ENCODE assay signal across 8 cellular contexts in the genomic region with DNA sequence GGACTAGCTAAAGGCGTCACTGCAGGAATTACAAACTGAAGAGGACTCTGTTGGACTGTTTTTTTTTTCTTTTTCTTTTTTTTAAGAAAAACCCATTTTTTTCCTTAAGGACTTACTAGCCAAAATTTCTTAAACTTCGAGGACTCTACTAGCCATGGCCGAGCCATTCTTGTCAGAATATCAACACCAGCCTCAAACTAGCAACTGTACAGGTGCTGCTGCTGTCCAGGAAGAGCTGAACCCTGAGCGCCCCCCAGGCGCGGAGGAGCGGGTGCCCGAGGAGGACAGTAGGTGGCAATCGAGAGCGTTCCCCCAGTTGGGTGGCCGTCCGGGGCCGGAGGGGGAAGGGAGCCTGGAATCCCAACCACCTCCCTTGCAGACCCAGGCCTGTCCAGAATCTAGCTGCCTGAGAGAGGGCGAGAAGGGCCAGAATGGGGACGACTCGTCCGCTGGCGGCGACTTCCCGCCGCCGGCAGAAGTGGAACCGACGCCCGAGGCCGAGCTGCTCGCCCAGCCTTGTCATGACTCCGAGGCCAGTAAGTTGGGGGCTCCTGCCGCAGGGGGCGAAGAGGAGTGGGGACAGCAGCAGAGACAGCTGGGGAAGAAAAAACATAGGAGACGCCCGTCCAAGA. TPM values are rescaled to one million over a fixed set of nuclear protein-coding genes. Genes with fewer than 3 reads are reported as not detected.
DNase-seq lines count a peak whose midpoint lies in the region; ATAC-seq and TF ChIP-seq lines count a peak whose summit lies in the region.

No MANE protein-coding gene starts in this region.

- peak; percentile 21 for ATAC-seq in HG03442 (IDR thresholded peaks at IDR 0.05; ENCODE audit: unreplicated experiment)
- ATAC-seq in GM18511 (IDR thresholded peaks at IDR 0.05; ENCODE audit: unreplicated experiment): no peak

- H3K4me3 ChIP-seq in duodenal mucosa (ENCODE audit: low read depth in 1 of 2, low read length in 2 of 2) (peak overlapping the region; percentile 82 to 97), liver (ENCODE audit: low read depth in 1 of 3, low read length in 3 of 3) (peak overlapping the region; percentile 67 to 92 (median 92))

- peak; percentile 74 to 75 for TF ChIP-seq RAD21 in liver (IDR thresholded peaks at IDR 0.05)

- H3K27ac ChIP-seq in duodenal mucosa (ENCODE audit: low read depth, low read length) (peak overlapping the region; percentile 89), liver (ENCODE audit: low read depth in 1 of 2, low read length in 2 of 2) (peak overlapping the region; percentile 91 to 95)

- H3K27ac Mint-ChIP-seq in activated CD4-positive, alpha-beta memory T cell treated with anti-CD3 and anti-CD28 coated beads, Interleukin-2, amount 10 ng/mL, durations not matched to agents 7 days and 5 days: peak overlapping the region; percentile 98

- WGBS in liver: under 1% methylated on average over 32 of the region's 32 CpGs

- H3K36me3 ChIP-seq in ES-I3 (ENCODE audit: insufficient read depth, low read length) (no peaks in the 10 kb centered on the region), duodenal mucosa (ENCODE audit: control insufficient read depth in 1 of 2, insufficient read depth in 2 of 2, low read length in 2 of 2) (no peaks in the 10 kb centered on the region), liver (ENCODE audit: control insufficient read depth in 4 of 4, insufficient read depth in 3 of 4, low read depth in 1 of 4, low read length in 3 of 4) (no peaks in the 10 kb centered on the region)

- peaks cover 43% of the 10 kb centered on the region for H3K4me1 Mint-ChIP-seq in activated CD4-positive, alpha-beta memory T cell treated with anti-CD3 and anti-CD28 coated beads, Interleukin-2, amount 10 ng/mL, durations not matched to agents 7 days and 5 days

- no peaks in the 10 kb centered on the region for H3K27me3 ChIP-seq in duodenal mucosa (ENCODE audit: control insufficient read depth in 1 of 2, insufficient read depth in 2 of 2, low read length in 2 of 2)
- H3K27me3 ChIP-seq in liver (ENCODE audit: control insufficient read depth in 4 of 4, insufficient read depth in 4 of 4, low read length in 3 of 4): no peaks in the 10 kb centered on the region

- H3K9me3 ChIP-seq in ES-I3 (ENCODE audit: control insufficient read depth, insufficient read depth, low read length) (no peaks in the 10 kb centered on the region), duodenal mucosa (ENCODE audit: control insufficient read depth in 1 of 2, low read length in 2 of 2) (no peaks in the 10 kb centered on the region), liver (ENCODE audit: control insufficient read depth in 4 of 4, low read length in 3 of 4) (no peaks in the 10 kb centered on the region)

- DNase-seq in NCI-H82 (lab: John Stamatoyannopoulos, UW): peak; percentile 91
- DNase-seq in activated CD4-positive, alpha-beta memory T cell treated with anti-CD3 and anti-CD28 coated beads, Interleukin-2, amount 10 ng/mL, durations not matched to agents 7 days and 5 days: peak; percentile 81
- DNase-seq in stimulated activated CD4-positive, alpha-beta T cell treated with anti-CD3 and anti-CD28 coated beads, Interleukin-4, amount 100 ng/mL, for 48 hours (ENCODE audit: low read depth in 2 of 2): peak; percentile 61 to 69

- TF ChIP-seq CTCF in liver (IDR thresholded peaks at IDR 0.05; ENCODE audit: low read depth, low read length, missing input control): peak; percentile 78

- CTCF ChIA-PET in activated CD4-positive, alpha-beta memory T cell treated with anti-CD3 and anti-CD28 coated beads, Interleukin-2, amount 10 ng/mL, durations not matched to agents 7 days and 5 days (lab: Charles Lee): interaction anchor here (0.8 to 11.2 kb wide), 22 partner anchors 12 to 945 kb away, joined by 3 to 347 read pairs (median 5); partner anchors contain the start of genes ACBD4, HEXIM2 and PLCD3

- no peaks in the 10 kb centered on the region for H3K9me3 Mint-ChIP-seq in activated CD4-positive, alpha-beta memory T cell treated with anti-CD3 and anti-CD28 coated beads, Interleukin-2, amount 10 ng/mL, durations not matched to agents 7 days and 5 days

- H3K9ac ChIP-seq in ES-I3 (ENCODE audit: low read depth, low read length) (peak overlapping the region; percentile 85), duodenal mucosa (ENCODE audit: low read depth in 1 of 2, low read length in 2 of 2) (peak overlapping the region; percentile 86 to 96), liver (ENCODE audit: low read depth in 1 of 2, low read length in 2 of 2) (peak overlapping the region; percentile 89 to 98)

- H3K27me3 Mint-ChIP-seq in activated CD4-positive, alpha-beta memory T cell treated with anti-CD3 and anti-CD28 coated beads, Interleukin-2, amount 10 ng/mL, durations not matched to agents 7 days and 5 days: no peaks in the 10 kb centered on the region

- H3K4me3 Mint-ChIP-seq in activated CD4-positive, alpha-beta memory T cell treated with anti-CD3 and anti-CD28 coated beads, Interleukin-2, amount 10 ng/mL, durations not matched to agents 7 days and 5 days: peak overlapping the region; percentile 97

- POLR2A ChIA-PET in activated CD4-positive, alpha-beta memory T cell treated with anti-CD3 and anti-CD28 coated beads, Interleukin-2, amount 10 ng/mL, durations not matched to agents 7 days and 5 days (lab: Charles Lee): interaction anchor here (0.6 to 6.6 kb wide), 31 partner anchors 8 to 1026 kb away, joined by 3 to 470 read pairs (median 7); partner anchors contain the start of genes ACBD4, DCAKD, EFTUD2 and FMNL1

- peaks cover 29% of the 10 kb centered on the region for H3K36me3 Mint-ChIP-seq in activated CD4-positive, alpha-beta memory T cell treated with anti-CD3 and anti-CD28 coated beads, Interleukin-2, amount 10 ng/mL, durations not matched to agents 7 days and 5 days (ENCODE audit: low read depth)

- H3K4me1 ChIP-seq in ES-I3 (ENCODE audit: insufficient read depth, low read length) (peaks cover 8% of the 10 kb centered on the region; the same call in 1 of the 2 replicates), duodenal mucosa (ENCODE audit: control insufficient read depth in 1 of 2, insufficient read depth in 2 of 2, low read length in 2 of 2) (peaks cover 37 to 39% of the 10 kb centered on the region in 2 donors), liver (ENCODE audit: control insufficient read depth in 4 of 4, insufficient read depth in 4 of 4, low read length in 3 of 4) (peaks cover 3 to 49% (median 37%) of the 10 kb centered on the region in 4 donors)

TF ChIP-seq in liver, 16 proteins besides CTCF, POLR2A, EP300 and RAD21:
- TF ChIP-seq, protein P1, sequence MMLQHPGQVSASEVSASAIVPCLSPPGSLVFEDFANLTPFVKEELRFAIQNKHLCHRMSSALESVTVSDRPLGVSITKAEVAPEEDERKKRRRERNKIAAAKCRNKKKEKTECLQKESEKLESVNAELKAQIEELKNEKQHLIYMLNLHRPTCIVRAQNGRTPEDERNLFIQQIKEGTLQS (IDR thresholded peaks at IDR 0.05): peak; percentile 4
- TF ChIP-seq TAF1 (conservative IDR thresholded peaks at IDR 0.05) (peak; percentile 55), HNF4A (conservative IDR thresholded peaks at IDR 0.05) (peak in 1 of 2 donors; percentile 26), RXRA (IDR thresholded peaks at IDR 0.05) (peak in 1 of 2 donors; percentile 45), FOXA2 (IDR thresholded peaks at IDR 0.05) (no peak)

RNA-seq across cellular contexts. Expression of gene HEXIM1, which starts 0.9 kb away (rescaled TPM):
- total RNA-seq in activated CD4-positive, alpha-beta memory T cell treated with anti-CD3 and anti-CD28 coated beads, Interleukin-2, amount 10 ng/mL, durations not matched to agents 7 days and 5 days: 10 to 100 TPM; 35.0 to 35.8 TPM
- total RNA-seq in liver: 10 to 100 TPM; 13.4 to 14.3 TPM
- 10 to 100 TPM in 1 of 2 donors, 1 to 10 TPM in 1; 7.4 to 11.3 TPM for polyA plus RNA-seq in liver

RNA-seq across cellular contexts. Expression of gene HEXIM2, which starts 12.5 kb away (rescaled TPM):
- 1 to 10 TPM; 6.5 to 8.0 TPM for total RNA-seq in activated CD4-positive, alpha-beta memory T cell treated with anti-CD3 and anti-CD28 coated beads, Interleukin-2, amount 10 ng/mL, durations not matched to agents 7 days and 5 days
- total RNA-seq in liver: 1 to 10 TPM; 3.5 to 4.8 TPM
- polyA plus RNA-seq in liver: 10 to 100 TPM in 1 of 2 donors, 1 to 10 TPM in 1; 6.1 to 10.7 TPM

RNA-seq across cellular contexts. Expression of gene ACBD4, which starts 13.7 kb away (rescaled TPM):
- total RNA-seq in activated CD4-positive, alpha-beta memory T cell treated with anti-CD3 and anti-CD28 coated beads, Interleukin-2, amount 10 ng/mL, durations not matched to agents 7 days and 5 days: 10 to 100 TPM; 15.0 to 17.8 TPM
- 10 to 100 TPM in 1 of 2 donors, 1 to 10 TPM in 1; 4.4 to 51.4 TPM for total RNA-seq in liver
- polyA plus RNA-seq in liver: 10 to 100 TPM; 43.2 to 46.5 TPM

RNA-seq across cellular contexts. Expression of gene PLCD3, which starts 16.8 kb away (rescaled TPM):
- total RNA-seq in activated CD4-positive, alpha-beta memory T cell treated with anti-CD3 and anti-CD28 coated beads, Interleukin-2, amount 10 ng/mL, durations not matched to agents 7 days and 5 days: 1 to 10 TPM; 2.7 to 3.1 TPM
- total RNA-seq in liver: 1 to 10 TPM in 1 of 2 donors, under 1 TPM in 1; 0.28 to 2.3 TPM
- 1 to 10 TPM; 1.1 to 1.6 TPM for polyA plus RNA-seq in liver
